In the genomic region with DNA sequence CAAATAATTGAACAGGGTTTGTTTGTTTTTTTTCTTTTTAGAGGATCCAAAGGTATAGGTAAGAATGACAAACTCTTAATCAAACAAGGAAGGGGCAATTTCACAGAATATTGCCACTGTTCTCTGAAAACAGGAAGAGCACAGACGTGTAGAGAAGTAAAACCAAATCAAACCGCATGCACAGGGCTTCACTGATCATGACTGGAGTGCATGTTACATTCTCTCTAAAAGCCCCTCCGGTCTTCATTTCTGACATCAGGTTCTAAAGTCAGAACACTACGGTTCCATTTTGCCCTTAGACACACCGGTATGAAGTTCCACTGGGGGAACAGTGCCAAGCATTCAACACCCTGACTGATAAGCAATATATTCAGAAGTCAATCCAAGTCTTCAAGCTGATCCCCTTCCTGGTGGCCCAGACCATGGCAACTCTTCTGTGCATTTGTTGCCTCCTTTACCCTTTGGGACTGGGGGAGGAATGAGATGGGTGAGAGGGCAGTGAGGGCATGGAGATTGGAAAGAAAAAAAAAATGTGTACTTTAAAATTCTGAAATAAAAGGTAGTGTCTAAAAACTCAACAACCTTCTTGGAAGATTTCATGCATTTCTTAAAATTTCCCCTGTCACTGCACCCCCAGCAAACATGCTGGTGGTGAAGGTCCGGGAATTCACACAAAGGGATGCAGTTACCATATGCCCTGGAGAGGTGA, we compare ENCODE assay signal across 8 cellular contexts.
DNase-seq lines count a peak whose midpoint lies in the region; ATAC-seq and FAIRE-seq lines count a peak whose summit lies in the region.

No MANE protein-coding gene starts in this region.

- H3K9me3 ChIP-seq in muscle layer of colon (ENCODE audit: low read length): no peaks in the 10 kb centered on the region

- ATAC-seq in HG02642 (IDR thresholded peaks at IDR 0.05; ENCODE audit: poor library complexity, unreplicated experiment): peak; percentile 25
- no peak for ATAC-seq in HG03045 (IDR thresholded peaks at IDR 0.05; ENCODE audit: unreplicated experiment)

- peaks cover 42% of the 10 kb centered on the region for H3K4me1 ChIP-seq in muscle layer of colon (ENCODE audit: insufficient read depth, low read length)

- FAIRE-seq in GM18507 (lab: Jason Lieb, UNC): peak; percentile 89

- peak overlapping the region; percentile 88 for H3K9ac ChIP-seq in muscle layer of colon (ENCODE audit: low read length)

- H3K27ac ChIP-seq in muscle layer of colon (ENCODE audit: low read depth, low read length): peak overlapping the region; percentile 93

- no peaks in the 10 kb centered on the region for H3K27me3 ChIP-seq in muscle layer of colon (ENCODE audit: control insufficient read depth in 1 of 2, insufficient read depth in 2 of 2, low read length in 2 of 2)

- DNase-seq in GM18507 (ENCODE audit: extremely low spot score, insufficient read length, low read depth) (no peak), SIG-M5 (lab: John Stamatoyannopoulos, UW) (peak; percentile 24), NCI-H1092 treated with DMSO at 0.1 percent for 48 hours (lab: John Stamatoyannopoulos, UW) (no peak), DMS79 (lab: John Stamatoyannopoulos, UW) (no peak)
- DNase-seq in central memory CD4-positive, alpha-beta T cell: peak; percentile 37

- H3K36me3 ChIP-seq in muscle layer of colon (ENCODE audit: insufficient read depth, low read length): no peaks in the 10 kb centered on the region

- peak overlapping the region; percentile 94 to 98 for H3K4me3 ChIP-seq in muscle layer of colon (ENCODE audit: low read depth in 1 of 2, low read length in 2 of 2)

Comparison
In these comparisons a context has a peak if more than half of its experiments do, and no peak if none do; other contexts are left out.
1. DNase-seq: peak in SIG-M5 (single experiment) and central memory CD4-positive, alpha-beta T cell (single experiment); none in GM18507 (single experiment), NCI-H1092 treated with DMSO at 0.1 percent for 48 hours (single experiment) and DMS79 (single experiment).